In genomic region chr1:15245593-15246325, GRCh38 we compare ENCODE assay signal across 14 cellular contexts. TPM values are rescaled to one million over a fixed set of nuclear protein-coding genes. Genes with fewer than 3 reads are reported as not detected.
A peak's percentile ranks its signal among the peaks of the same experiment; 100 is the strongest.
DNase-seq lines count a peak whose midpoint lies in the region; ATAC-seq and TF ChIP-seq lines count a peak whose summit lies in the region.
"Had no signal": no experiment of that assay in that cellular context is flagged by ENCODE, and none has a peak within 500 bp of the region (broad histone marks: within the 10 kb centered on the region; RNA-seq: fewer than 3 reads in every experiment).

No MANE protein-coding gene starts in this region.

- peak overlapping the region in 9 of 11 experiments; percentile 2 to 46 (median 32); a peak in 11 of 22 replicates for H3K4me2 ChIP-seq in BLaER1 treated with 17β-estradiol and CSF1 and Interleukin-3, amounts not matched to agents 10 nM and 100 nM

- H4K20me1 ChIP-seq in BLaER1 treated with 17β-estradiol and CSF1 and Interleukin-3, amounts not matched to agents 10 nM and 100 nM: no peaks in the 10 kb centered on the region

- TF ChIP-seq CTCF in colonic mucosa (IDR thresholded peaks at IDR 0.05) (no peak), GM13976 (IDR thresholded peaks at IDR 0.05; ENCODE audit: borderline replicate concordance, control extremely low read depth, extremely low read depth, insufficient read depth, missing control alignments) (no peak)

- H3K36me3 ChIP-seq in BLaER1 treated with 17β-estradiol and CSF1 and Interleukin-3, amounts not matched to agents 10 nM and 100 nM: no peaks in the 10 kb centered on the region
- H3K36me3 ChIP-seq in colonic mucosa: no peaks in the 10 kb centered on the region
- H3K36me3 ChIP-seq: thyroid gland had no signal

- no peak overlapping the region for H3K9ac ChIP-seq in BLaER1 treated with 17β-estradiol and CSF1 and Interleukin-3, amounts not matched to agents 10 nM and 100 nM
- H3K9ac ChIP-seq in colonic mucosa (ENCODE audit: low read depth in 2 of 2, low read length in 2 of 2): no peak overlapping the region

- H3K4me1 ChIP-seq in BLaER1 treated with 17β-estradiol and CSF1 and Interleukin-3, amounts not matched to agents 10 nM and 100 nM: peaks cover 18 to 42% (median 32%) of the 10 kb centered on the region in 10 experiments
- peaks cover 4% of the 10 kb centered on the region for H3K4me1 ChIP-seq in colonic mucosa

- peaks cover 0 to 18% (median 10%) of the 10 kb centered on the region in 11 experiments; a peak in 16 of 22 replicates for H3K27me3 ChIP-seq in BLaER1 treated with 17β-estradiol and CSF1 and Interleukin-3, amounts not matched to agents 10 nM and 100 nM
- no peaks in the 10 kb centered on the region for H3K27me3 ChIP-seq in colonic mucosa
- H3K27me3 ChIP-seq: body of pancreas, thyroid gland had no signal

- in situ Hi-C loops in KBM-7 (cut with MboI; ENCODE audit: low pct_unique_long_range_greater_than_20kb, low sequenced_read_pairs) (no loop called here), GM13976 (cut with MboI; ENCODE audit: low sequenced_read_pairs, unreplicated experiment) (no loop called here)

- H3K27ac ChIP-seq in BLaER1 treated with 17β-estradiol and CSF1 and Interleukin-3, amounts not matched to agents 10 nM and 100 nM: no peak overlapping the region
- peak overlapping the region; percentile 26 for H3K27ac ChIP-seq in colonic mucosa
- H3K27ac ChIP-seq: thyroid gland had no signal

- intact Hi-C loops in colonic mucosa (cut with DNase I): no loop called here

- ATAC-seq in HG03565 (IDR thresholded peaks at IDR 0.05; ENCODE audit: unreplicated experiment): no peak
- ATAC-seq: body of pancreas; HCT116; naive thymus-derived CD8-positive, alpha-beta T cell had no signal

- DNase-seq in KBM-7: peak; percentile 84
- DNase-seq in colonic mucosa: peak; percentile 48
- peak; percentile 33 for DNase-seq in mucosa of gallbladder (ENCODE audit: low spot score)
- no peak for DNase-seq in GM13976 (ENCODE audit: low spot score)
- DNase-seq in iPS-NIHi11 (ENCODE audit: low spot score): no peak
- DNase-seq in amniotic stem cell (lab: John Stamatoyannopoulos, UW): no peak
- DNase-seq: naive thymus-derived CD8-positive, alpha-beta T cell; NCI-H2029; stimulated activated CD4-positive, alpha-beta T cell treated with anti-CD3 and anti-CD28 coated beads, Interleukin-4, amount 100 ng/mL, for 24 hours; thyroid gland had no signal

- H3K4me3 ChIP-seq in BLaER1 treated with 17β-estradiol and CSF1 and Interleukin-3, amounts not matched to agents 10 nM and 100 nM: no peak overlapping the region
- no peak overlapping the region for H3K4me3 ChIP-seq in colonic mucosa
- H3K4me3 ChIP-seq: body of pancreas, thyroid gland had no signal

- H3K9me3 ChIP-seq in BLaER1 treated with 17β-estradiol and CSF1 and Interleukin-3, amounts not matched to agents 10 nM and 100 nM (replicated peaks in 1 of 11): peaks cover 0 to 36% (median 21%) of the 10 kb centered on the region in 11 experiments; a peak in 18 of 22 replicates
- H3K9me3 ChIP-seq in colonic mucosa: no peaks in the 10 kb centered on the region
- H3K9me3 ChIP-seq: body of pancreas, thyroid gland had no signal

RNA-seq across cellular contexts. Expression of gene FHAD1, which starts 1.3 kb away (rescaled TPM):
- total RNA-seq in colonic mucosa (1 to 10 TPM; 1.5 to 1.8 TPM), mucosa of gallbladder (1.7 TPM)
- total RNA-seq: naive thymus-derived CD8-positive, alpha-beta T cell had no signal

Comparison
In these comparisons a context has a peak if more than half of its experiments do, and no peak if none do; other contexts are left out.
1. DNase-seq: peak in KBM-7 (single experiment), colonic mucosa (single experiment) and mucosa of gallbladder (single experiment); none in GM13976 (single experiment), iPS-NIHi11 (single experiment) and amniotic stem cell (single experiment).